ENCODE assay signal across 14 cellular contexts in genomic region chr2:197240018-197240712, GRCh38.
DNase-seq lines count a peak whose midpoint lies in the region; ATAC-seq and TF ChIP-seq lines count a peak whose summit lies in the region.
"Had no signal": no experiment of that assay in that cellular context is flagged by ENCODE, and none has a peak within 500 bp of the region (broad histone marks: within the 10 kb centered on the region; RNA-seq: fewer than 3 reads in every experiment).

No MANE protein-coding gene starts in this region.

- peaks cover 40% of the 10 kb centered on the region for H3K36me3 Mint-ChIP-seq in activated CD4-positive, alpha-beta T cell treated with anti-CD3 and anti-CD28 coated beads, Interleukin-2, amount 10 ng/mL, durations not matched to agents 7 days and 5 days (ENCODE audit: low read depth)
- H3K36me3 Mint-ChIP-seq in activated naive CD8-positive, alpha-beta T cell treated with anti-CD3 and anti-CD28 coated beads, Interleukin-2, amount 50 U/mL, for 24 hours (ENCODE audit: low read depth) = peaks cover 22% of the 10 kb centered on the region
- peaks cover 13 to 30% of the 10 kb centered on the region in 2 donors for H3K36me3 Mint-ChIP-seq in stimulated activated naive B cell treated with anti-CD40 and anti-IgM and Interleukin-4, amounts not matched to agents 10 μg/mL and 1 μg/mL and 100 μg/mL, for 72 hours

- POLR2A ChIA-PET in activated CD4-positive, alpha-beta T cell treated with anti-CD3 and anti-CD28 coated beads, Interleukin-2, amount 10 ng/mL, durations not matched to agents 7 days and 5 days (lab: Charles Lee) = interaction anchor here (0.6 to 2.4 kb wide), 6 partner anchors 15 to 71 kb away, joined by 3 to 19 read pairs (median 4); no protein-coding TSS in a partner anchor

- H3K9me3 ChIP-seq in Loucy (ENCODE audit: insufficient read depth, low read depth, low read length) (no peaks in the 10 kb centered on the region), ovary (no peaks in the 10 kb centered on the region)

- CTCF ChIA-PET in activated CD4-positive, alpha-beta T cell treated with anti-CD3 and anti-CD28 coated beads, Interleukin-2, amount 10 ng/mL, durations not matched to agents 7 days and 5 days (lab: Charles Lee) = interaction anchor here (0.6 to 1.5 kb wide), 8 partner anchors 10 to 34 kb away, joined by 3 to 4 read pairs (median 3); no protein-coding TSS in a partner anchor

- H3K36me3 ChIP-seq in Loucy (ENCODE audit: insufficient read depth, low read length) (no peaks in the 10 kb centered on the region), ovary (no peaks in the 10 kb centered on the region)

- H3K4me1 Mint-ChIP-seq in activated CD4-positive, alpha-beta T cell treated with anti-CD3 and anti-CD28 coated beads, Interleukin-2, amount 10 ng/mL, durations not matched to agents 7 days and 5 days = peaks cover 80% of the 10 kb centered on the region
- peaks cover 91% of the 10 kb centered on the region for H3K4me1 Mint-ChIP-seq in activated naive CD8-positive, alpha-beta T cell treated with anti-CD3 and anti-CD28 coated beads, Interleukin-2, amount 50 U/mL, for 24 hours
- H3K4me1 Mint-ChIP-seq in stimulated activated naive B cell treated with anti-CD40 and anti-IgM and Interleukin-4, amounts not matched to agents 10 μg/mL and 1 μg/mL and 100 μg/mL, for 72 hours = peaks cover 56 to 83% of the 10 kb centered on the region in 2 donors

- H2AFZ ChIP-seq in Loucy (ENCODE audit: low read length) = no peak overlapping the region

- TF ChIP-seq CTCF in Loucy (conservative IDR thresholded peaks at IDR 0.05; ENCODE audit: low read length) (no peak), ovary (IDR thresholded peaks at IDR 0.05) (no peak)

- H3K27me3 Mint-ChIP-seq in activated CD4-positive, alpha-beta T cell treated with anti-CD3 and anti-CD28 coated beads, Interleukin-2, amount 10 ng/mL, durations not matched to agents 7 days and 5 days = no peaks in the 10 kb centered on the region
- H3K27me3 Mint-ChIP-seq in activated naive CD8-positive, alpha-beta T cell treated with anti-CD3 and anti-CD28 coated beads, Interleukin-2, amount 50 U/mL, for 24 hours = no peaks in the 10 kb centered on the region
- H3K27me3 Mint-ChIP-seq in stimulated activated naive B cell treated with anti-CD40 and anti-IgM and Interleukin-4, amounts not matched to agents 10 μg/mL and 1 μg/mL and 100 μg/mL, for 72 hours = no peaks in the 10 kb centered on the region

- TF ChIP-seq POLR2A in ovary (IDR thresholded peaks at IDR 0.05) = no peak

- H3K9me3 Mint-ChIP-seq in activated CD4-positive, alpha-beta T cell treated with anti-CD3 and anti-CD28 coated beads, Interleukin-2, amount 10 ng/mL, durations not matched to agents 7 days and 5 days = peaks cover 7% of the 10 kb centered on the region
- H3K9me3 Mint-ChIP-seq in activated naive CD8-positive, alpha-beta T cell treated with anti-CD3 and anti-CD28 coated beads, Interleukin-2, amount 50 U/mL, for 24 hours = no peaks in the 10 kb centered on the region
- peaks cover 0 to 1% of the 10 kb centered on the region in 2 donors for H3K9me3 Mint-ChIP-seq in stimulated activated naive B cell treated with anti-CD40 and anti-IgM and Interleukin-4, amounts not matched to agents 10 μg/mL and 1 μg/mL and 100 μg/mL, for 72 hours
- H3K9me3 Mint-ChIP-seq: H9 had no signal

- no peaks in the 10 kb centered on the region for H3K9me2 ChIP-seq in Loucy (replicated peaks; ENCODE audit: low read depth, low read length)

- peak overlapping the region; percentile 89 for H3K27ac Mint-ChIP-seq in activated CD4-positive, alpha-beta T cell treated with anti-CD3 and anti-CD28 coated beads, Interleukin-2, amount 10 ng/mL, durations not matched to agents 7 days and 5 days
- peak overlapping the region; percentile 82 for H3K27ac Mint-ChIP-seq in activated naive CD8-positive, alpha-beta T cell treated with anti-CD3 and anti-CD28 coated beads, Interleukin-2, amount 50 U/mL, for 24 hours
- peak overlapping the region; percentile 86 for H3K27ac Mint-ChIP-seq in stimulated activated naive B cell treated with anti-CD40 and anti-IgM and Interleukin-4, amounts not matched to agents 10 μg/mL and 1 μg/mL and 100 μg/mL, for 72 hours
- H3K27ac Mint-ChIP-seq: H9 had no signal

- H3K4me2 ChIP-seq in Loucy (ENCODE audit: low read depth, low read length, poor library complexity, severe bottlenecking) = peak overlapping the region; percentile 77

- H3K9ac ChIP-seq in Loucy (ENCODE audit: low read depth, low read length, poor library complexity, severe bottlenecking) = peak overlapping the region; percentile 29

- H3K27me3 ChIP-seq in Loucy (ENCODE audit: insufficient read depth, low read length, poor library complexity, severe bottlenecking) (no peaks in the 10 kb centered on the region), ovary (no peaks in the 10 kb centered on the region)

- DNase-seq in activated CD4-positive, alpha-beta T cell treated with anti-CD3 and anti-CD28 coated beads, Interleukin-2, amount 10 ng/mL, durations not matched to agents 7 days and 5 days = peak; percentile 25
- no peak for DNase-seq in activated CD4-positive, alpha-beta T cell treated with anti-CD3 and anti-CD28 coated beads, Interleukin-2, amount 50 U/mL, for 1 hour
- no peak for DNase-seq in activated naive CD8-positive, alpha-beta T cell treated with anti-CD3 and anti-CD28 coated beads, Interleukin-2, amount 50 U/mL, for 24 hours
- no peak for DNase-seq in stimulated activated naive B cell treated with anti-CD40 and anti-IgM and Interleukin-4, amounts not matched to agents 10 μg/mL and 1 μg/mL and 100 μg/mL, for 72 hours
- DNase-seq in ovary = no peak
- no peak for DNase-seq in NCI-H524 treated with DMSO at 0.1 percent for 48 hours (lab: John Stamatoyannopoulos, UW)
- DNase-seq: activated CD4-positive, CD25-positive, alpha-beta regulatory T cell treated with anti-CD3 and anti-CD28 coated beads, Interleukin-2, amount 50 U/mL, for 72 hours; H9; hippocampal formation; midbrain; SHP77 treated with DMSO at 0.1 percent for 48 hours had no signal

- peak overlapping the region; percentile 47 for H3K4me3 ChIP-seq in Loucy (ENCODE audit: low read length, poor library complexity, severe bottlenecking)
- H3K4me3 ChIP-seq in ovary = no peak overlapping the region

- peaks cover 8% of the 10 kb centered on the region; the same call in 1 of the 2 replicates for H3F3A ChIP-seq in Loucy (ENCODE audit: low read depth)

- H4K20me1 ChIP-seq in Loucy (ENCODE audit: insufficient read depth, low read length, poor library complexity, severe bottlenecking) = peaks cover 5% of the 10 kb centered on the region

- intact Hi-C loops in ovary (cut with DNase I) = no loop called here

- no peak overlapping the region for H3K27ac ChIP-seq in ovary
- H3K27ac ChIP-seq: epithelial cell of prostate had no signal

- peaks cover 56% of the 10 kb centered on the region for H3K4me1 ChIP-seq in Loucy (ENCODE audit: insufficient read depth, low read length, poor library complexity, severe bottlenecking)
- no peaks in the 10 kb centered on the region for H3K4me1 ChIP-seq in ovary (ENCODE audit: insufficient read depth)

- ATAC-seq in activated naive CD8-positive, alpha-beta T cell treated with anti-CD3 and anti-CD28 coated beads, Interleukin-2, amount 50 U/mL, for 24 hours = no peak
- peak; percentile 47 to 48 for ATAC-seq in stimulated activated naive B cell treated with anti-CD40 and anti-IgM and Interleukin-4, amounts not matched to agents 10 μg/mL and 1 μg/mL and 100 μg/mL, for 72 hours (replicated peaks)
- ATAC-seq in GM18868 (IDR thresholded peaks at IDR 0.05; ENCODE audit: unreplicated experiment) = no peak

- WGBS in ovary, 3 donors = 90 to 92% (median 91%) methylated on average over 7 of the region's 7 CpGs

- H3K79me2 ChIP-seq in Loucy (ENCODE audit: insufficient read depth, low read length) = peaks cover 80% of the 10 kb centered on the region

- peak overlapping the region; percentile 76 for H3K4me3 Mint-ChIP-seq in activated CD4-positive, alpha-beta T cell treated with anti-CD3 and anti-CD28 coated beads, Interleukin-2, amount 10 ng/mL, durations not matched to agents 7 days and 5 days
- H3K4me3 Mint-ChIP-seq in activated naive CD8-positive, alpha-beta T cell treated with anti-CD3 and anti-CD28 coated beads, Interleukin-2, amount 50 U/mL, for 24 hours = peak overlapping the region; percentile 81
- H3K4me3 Mint-ChIP-seq in stimulated activated naive B cell treated with anti-CD40 and anti-IgM and Interleukin-4, amounts not matched to agents 10 μg/mL and 1 μg/mL and 100 μg/mL, for 72 hours = peak overlapping the region; percentile 46 to 47
- H3K4me3 Mint-ChIP-seq: H9 had no signal

- TF ChIP-seq EP300 in ovary (IDR thresholded peaks at IDR 0.05) = no peak

Comparison
In these comparisons a context has a peak if more than half of its experiments do, and no peak if none do; other contexts are left out.
1. ATAC-seq: peak in stimulated activated naive B cell treated with anti-CD40 and anti-IgM and Interleukin-4, amounts not matched to agents 10 μg/mL and 1 μg/mL and 100 μg/mL, for 72 hours (2 of 2); none in activated naive CD8-positive, alpha-beta T cell treated with anti-CD3 and anti-CD28 coated beads, Interleukin-2, amount 50 U/mL, for 24 hours (single experiment) and GM18868 (single experiment).
2. Peak in every context shown above with its lines, with median percentiles within 50 percentile points of each other: H3K27ac Mint-ChIP-seq and H3K4me3 Mint-ChIP-seq.